Comparison of ENCODE assay signal across 11 cellular contexts in genomic region chr6:399785-400517, GRCh38. TPM values are rescaled to one million over a fixed set of nuclear protein-coding genes. Genes with fewer than 3 reads are reported as not detected.
A peak's percentile ranks its signal among the peaks of the same experiment; 100 is the strongest.
DNase-seq lines count a peak whose midpoint lies in the region; ATAC-seq and TF ChIP-seq lines count a peak whose summit lies in the region.
"Had no signal": no experiment of that assay in that cellular context is flagged by ENCODE, and none has a peak within 500 bp of the region (broad histone marks: within the 10 kb centered on the region; RNA-seq: fewer than 3 reads in every experiment).

No MANE protein-coding gene starts in this region.

- H3K36me3 ChIP-seq in SK-N-SH (replicated peaks in 1 of 2; ENCODE audit: control insufficient read depth in 1 of 2, insufficient read depth in 2 of 2, low read length in 1 of 2), result no peaks in the 10 kb centered on the region

- H3K4me2 ChIP-seq in SK-N-SH, result no peak overlapping the region

- DNase-seq in activated naive CD4-positive, alpha-beta T cell treated with Interleukin-2 at 50 U/mL for 16 hours, result peak; percentile 60
- no peak for DNase-seq in activated naive CD4-positive, alpha-beta T cell (lab: John Stamatoyannopoulos, UW)
- peak; percentile 30 for DNase-seq in activated CD4-positive, alpha-beta T cell treated with anti-CD3 and anti-CD28 coated beads, Interleukin-2, amount 50 U/mL, for 1 hour
- peak; percentile 63 to 77 for DNase-seq in stimulated activated naive CD8-positive, alpha-beta T cell treated with anti-CD3 and anti-CD28 coated beads, Interleukin-15, amount 100 ng/mL, for 72 hours
- DNase-seq in SK-N-SH, result no peak
- no peak for DNase-seq in NCI-H446 (lab: John Stamatoyannopoulos, UW)
- DNase-seq: IMR-90, NCI-H69 had no signal

- no peak for TF ChIP-seq RAD21 in SK-N-SH (IDR thresholded peaks at IDR 0.05; ENCODE audit: low read length)

- peak overlapping the region; percentile 64 to 93 for H3K4me3 Mint-ChIP-seq in stimulated activated naive CD8-positive, alpha-beta T cell treated with anti-CD3 and anti-CD28 coated beads, Interleukin-15, amount 100 ng/mL, for 72 hours

- H3K9ac ChIP-seq in SK-N-SH, result no peak overlapping the region

- H3K9me3 ChIP-seq in SK-N-SH, result no peaks in the 10 kb centered on the region

- no peaks in the 10 kb centered on the region for H3K27me3 Mint-ChIP-seq in stimulated activated naive CD8-positive, alpha-beta T cell treated with anti-CD3 and anti-CD28 coated beads, Interleukin-15, amount 100 ng/mL, for 72 hours

- no peaks in the 10 kb centered on the region for H3K9me2 ChIP-seq in SK-N-SH

- no peak overlapping the region for H3K27ac ChIP-seq in SK-N-SH (ENCODE audit: low read depth in 2 of 2, low read length in 1 of 2)

- no peak for TF ChIP-seq CTCF in SK-N-SH (IDR thresholded peaks at IDR 0.05)

- peaks cover 96% of the 10 kb centered on the region for H3K4me1 Mint-ChIP-seq in stimulated activated naive CD8-positive, alpha-beta T cell treated with anti-CD3 and anti-CD28 coated beads, Interleukin-15, amount 100 ng/mL, for 72 hours

- no peaks in the 10 kb centered on the region for H3K4me1 ChIP-seq in SK-N-SH (ENCODE audit: control insufficient read depth in 1 of 2, insufficient read depth in 2 of 2, low read depth in 1 of 2, low read length in 1 of 2)

- no peaks in the 10 kb centered on the region for H3F3A ChIP-seq in SK-N-SH (replicated peaks; ENCODE audit: insufficient read depth)

- WGBS in SK-N-SH (ENCODE audit: low lambda C conversion rate), result 19% methylated on average over 11 of the region's 11 CpGs

- no peak overlapping the region for H2AFZ ChIP-seq in SK-N-SH (ENCODE audit: low read depth)

- no peak for TF ChIP-seq EP300 in SK-N-SH (IDR thresholded peaks at IDR 0.05; ENCODE audit: borderline replicate concordance in 1 of 2, low read depth in 1 of 2, low read length in 1 of 2)

- H3K79me2 ChIP-seq in SK-N-SH (ENCODE audit: insufficient read depth), result no peaks in the 10 kb centered on the region

- no peaks in the 10 kb centered on the region for H3K9me3 Mint-ChIP-seq in stimulated activated naive CD8-positive, alpha-beta T cell treated with anti-CD3 and anti-CD28 coated beads, Interleukin-15, amount 100 ng/mL, for 72 hours

- POLR2A ChIA-PET in SK-N-SH (lab: Yijun Ruan, JAX), result no interaction called here

- H3K4me3 ChIP-seq in SK-N-SH (ENCODE audit: low read depth in 2 of 2, low read length in 1 of 2), result no peak overlapping the region

- CTCF ChIA-PET in SK-N-SH (lab: Yijun Ruan, JAX), result no interaction called here

- ATAC-seq in HG03066 (IDR thresholded peaks at IDR 0.05; ENCODE audit: low read depth, unreplicated experiment) (peak; percentile 46), GM21717 (IDR thresholded peaks at IDR 0.05; ENCODE audit: unreplicated experiment) (no peak)
- ATAC-seq in stimulated activated naive CD8-positive, alpha-beta T cell treated with anti-CD3 and anti-CD28 coated beads, Interleukin-15, amount 100 ng/mL, for 72 hours, result peak; percentile 65

- H3K27ac Mint-ChIP-seq in stimulated activated naive CD8-positive, alpha-beta T cell treated with anti-CD3 and anti-CD28 coated beads, Interleukin-15, amount 100 ng/mL, for 72 hours, result peak overlapping the region; percentile 94 to 96
- H3K27ac Mint-ChIP-seq: progenitor cell of endocrine pancreas had no signal

- peaks cover 87% of the 10 kb centered on the region for H3K27me3 ChIP-seq in SK-N-SH (ENCODE audit: insufficient read depth)

- no peaks in the 10 kb centered on the region for H4K20me1 ChIP-seq in SK-N-SH (ENCODE audit: insufficient read depth)

TF ChIP-seq in SK-N-SH, 30 proteins besides CTCF, POLR2A, EP300 and RAD21:
- TF ChIP-seq YY1 (IDR thresholded peaks at IDR 0.05; ENCODE audit: low read depth) (no peak), FOSL2 (IDR thresholded peaks at IDR 0.05; ENCODE audit: borderline replicate concordance, low read depth) (no peak), TEAD4 (IDR thresholded peaks at IDR 0.05; ENCODE audit: borderline replicate concordance, insufficient read depth) (no peak), MXI1 (IDR thresholded peaks at IDR 0.05; ENCODE audit: low read depth, low read length) (no peak), REST (IDR thresholded peaks at IDR 0.05; ENCODE audit: low read depth, low read length) (no peak), USF2 (IDR thresholded peaks at IDR 0.05; ENCODE audit: borderline replicate concordance, low read depth, low read length) (no peak), RCOR1 (IDR thresholded peaks at IDR 0.05; ENCODE audit: low read length) (no peak), NRF1 (IDR thresholded peaks at IDR 0.05; ENCODE audit: low read depth, low read length) (no peak), FOXJ3 (CRISPR knock-in tag; IDR thresholded peaks at IDR 0.05) (no peak), TCF12 (IDR thresholded peaks at IDR 0.05) (no peak), ZBTB33 (IDR thresholded peaks at IDR 0.05; ENCODE audit: borderline replicate concordance, low read depth) (no peak), SMC3 (IDR thresholded peaks at IDR 0.05; ENCODE audit: low read depth, low read length) (no peak), GABPA (IDR thresholded peaks at IDR 0.05; ENCODE audit: low read depth) (no peak), IRF3 (IDR thresholded peaks at IDR 0.05; ENCODE audit: low read depth, low read length) (no peak), NFIC (IDR thresholded peaks at IDR 0.05; ENCODE audit: borderline replicate concordance) (no peak)
- TF ChIP-seq, protein P1, sequence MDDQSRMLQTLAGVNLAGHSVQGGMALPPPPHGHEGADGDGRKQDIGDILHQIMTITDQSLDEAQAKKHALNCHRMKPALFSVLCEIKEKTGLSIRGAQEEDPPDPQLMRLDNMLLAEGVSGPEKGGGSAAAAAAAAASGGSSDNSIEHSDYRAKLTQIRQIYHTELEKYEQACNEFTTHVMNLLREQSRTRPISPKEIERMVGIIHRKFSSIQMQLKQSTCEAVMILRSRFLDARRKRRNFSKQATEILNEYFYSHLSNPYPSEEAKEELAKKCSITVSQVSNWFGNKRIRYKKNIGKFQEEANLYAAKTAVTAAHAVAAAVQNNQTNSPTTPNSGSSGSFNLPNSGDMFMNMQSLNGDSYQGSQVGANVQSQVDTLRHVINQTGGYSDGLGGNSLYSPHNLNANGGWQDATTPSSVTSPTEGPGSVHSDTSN (IDR thresholded peaks at IDR 0.05), result no peak

RNA-seq across cellular contexts. Expression of gene IRF4, which starts 8.4 kb away (rescaled TPM):
- polyA plus RNA-seq in SK-N-SH (2012; rRNA removed), result not detected in 2 replicates
- under 0.01 TPM in 1 of 2 replicates, not detected in the other for polyA plus RNA-seq in SK-N-SH (2012; cell fraction: cytosol; rRNA removed)
- 0.01 TPM in 1 of 2 replicates, not detected in the other for polyA plus RNA-seq in SK-N-SH (2012; cell fraction: nucleus; rRNA removed)
- polyA plus RNA-seq: IMR-90 had no signal

Comparison
In these comparisons a context has a peak if more than half of its experiments do, and no peak if none do; other contexts are left out.
1. DNase-seq: peak in activated naive CD4-positive, alpha-beta T cell treated with Interleukin-2 at 50 U/mL for 16 hours (single experiment), activated CD4-positive, alpha-beta T cell treated with anti-CD3 and anti-CD28 coated beads, Interleukin-2, amount 50 U/mL, for 1 hour (single experiment) and stimulated activated naive CD8-positive, alpha-beta T cell treated with anti-CD3 and anti-CD28 coated beads, Interleukin-15, amount 100 ng/mL, for 72 hours (2 of 2); none in activated naive CD4-positive, alpha-beta T cell (0 of 4), SK-N-SH (single experiment) and NCI-H446 (0 of 2).